ENCODE assay signal across 11 cellular contexts in the genomic region with DNA sequence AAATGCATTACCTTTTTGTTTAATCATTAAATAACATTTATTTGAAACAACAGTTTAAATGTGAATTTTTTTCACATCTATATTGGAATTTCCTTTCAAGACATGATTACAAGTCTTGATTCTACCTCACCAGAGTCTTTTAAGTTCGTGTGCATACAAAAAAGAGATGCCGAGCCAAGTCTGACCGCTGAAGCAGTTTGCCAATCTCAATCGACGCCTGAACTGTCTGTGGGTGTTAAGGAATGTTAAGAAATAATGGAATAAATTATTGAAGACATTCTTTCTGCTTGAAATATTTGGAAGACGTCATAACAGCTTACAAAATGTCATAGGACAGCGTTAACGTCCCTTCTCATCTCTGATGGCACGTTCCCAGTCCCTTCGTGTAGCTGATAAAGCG. TPM values are rescaled to one million over a fixed set of nuclear protein-coding genes. Genes with fewer than 3 reads are reported as not detected.
DNase-seq lines count a peak whose midpoint lies in the region; ATAC-seq and TF ChIP-seq lines count a peak whose summit lies in the region.
"Had no signal": no experiment of that assay in that cellular context is flagged by ENCODE, and none has a peak within 500 bp of the region (broad histone marks: within the 10 kb centered on the region; RNA-seq: fewer than 3 reads in every experiment).

No MANE protein-coding gene starts in this region.

- intact Hi-C loops in left ventricle myocardium inferior (cut with micrococcal nuclease): loop anchor here (5.0 kb wide), 1 partner anchor 60 kb away; no protein-coding TSS in a partner anchor
- intact Hi-C loops in activated T-helper 2 cell treated with anti-CD3 and anti-CD28 coated beads, Interferon-gamma antibody, Interleukin-2, Interleukin-4, amounts not matched to agents 10 μg/mL and 5 μg/mL and 100 μg/mL, durations not matched to agents 14 hours and 24 hours and 36 hours (cut with micrococcal nuclease): loop anchor here (1.0 kb wide), 3 partner anchors 35 to 116 kb away; no protein-coding TSS in a partner anchor

- H3K4me1 Mint-ChIP-seq in activated T-helper 2 cell treated with anti-CD3 and anti-CD28 coated beads, Interferon-gamma antibody, Interleukin-2, Interleukin-4, amounts not matched to agents 10 μg/mL and 5 μg/mL and 100 μg/mL, durations not matched to agents 14 hours and 24 hours and 36 hours (ENCODE audit: low read depth): peaks cover 56% of the 10 kb centered on the region

- peaks cover 4% of the 10 kb centered on the region for H3K4me1 ChIP-seq in left ventricle myocardium inferior
- H3K4me1 ChIP-seq in right atrium auricular region: peaks cover 0 to 5% of the 10 kb centered on the region in 2 donors
- H3K4me1 ChIP-seq in thymus (ENCODE audit: control insufficient read depth, insufficient read depth, low read length): peaks cover 13% of the 10 kb centered on the region
- H3K4me1 ChIP-seq: gastrocnemius medialis had no signal

- H3K27ac Mint-ChIP-seq in activated T-helper 2 cell treated with anti-CD3 and anti-CD28 coated beads, Interferon-gamma antibody, Interleukin-2, Interleukin-4, amounts not matched to agents 10 μg/mL and 5 μg/mL and 100 μg/mL, durations not matched to agents 14 hours and 24 hours and 36 hours: no peak overlapping the region
- H3K27ac Mint-ChIP-seq: memory B cell had no signal

- H3K36me3 ChIP-seq in left ventricle myocardium inferior (no peaks in the 10 kb centered on the region), right atrium auricular region (no peaks in the 10 kb centered on the region), thymus (ENCODE audit: control insufficient read depth, insufficient read depth) (no peaks in the 10 kb centered on the region)
- H3K36me3 ChIP-seq: gastrocnemius medialis had no signal

- H3K9me3 ChIP-seq in left ventricle myocardium inferior (replicated peaks): no peaks in the 10 kb centered on the region
- no peaks in the 10 kb centered on the region for H3K9me3 ChIP-seq in right atrium auricular region
- H3K9me3 ChIP-seq in thymus (ENCODE audit: control insufficient read depth): no peaks in the 10 kb centered on the region
- H3K9me3 ChIP-seq: gastrocnemius medialis had no signal

- ATAC-seq in HG02763 (IDR thresholded peaks at IDR 0.05; ENCODE audit: unreplicated experiment) (no peak), HG03342 (IDR thresholded peaks at IDR 0.05; ENCODE audit: unreplicated experiment) (no peak), HG03159 (IDR thresholded peaks at IDR 0.05; ENCODE audit: unreplicated experiment) (no peak)
- ATAC-seq: gastrocnemius medialis had no signal

- no peaks in the 10 kb centered on the region for H3K36me3 Mint-ChIP-seq in activated T-helper 2 cell treated with anti-CD3 and anti-CD28 coated beads, Interferon-gamma antibody, Interleukin-2, Interleukin-4, amounts not matched to agents 10 μg/mL and 5 μg/mL and 100 μg/mL, durations not matched to agents 14 hours and 24 hours and 36 hours (ENCODE audit: low read depth)
- H3K36me3 Mint-ChIP-seq: memory B cell had no signal

- H3K27me3 ChIP-seq in left ventricle myocardium inferior (ENCODE audit: low read depth) (peaks cover 20% of the 10 kb centered on the region), right atrium auricular region (no peaks in the 10 kb centered on the region), thymus (ENCODE audit: control insufficient read depth, insufficient read depth) (no peaks in the 10 kb centered on the region)
- H3K27me3 ChIP-seq: gastrocnemius medialis had no signal

- peak overlapping the region; percentile 55 for H3K4me3 Mint-ChIP-seq in activated T-helper 2 cell treated with anti-CD3 and anti-CD28 coated beads, Interferon-gamma antibody, Interleukin-2, Interleukin-4, amounts not matched to agents 10 μg/mL and 5 μg/mL and 100 μg/mL, durations not matched to agents 14 hours and 24 hours and 36 hours (ENCODE audit: low read depth)

- no peaks in the 10 kb centered on the region for H3K9me3 Mint-ChIP-seq in activated T-helper 2 cell treated with anti-CD3 and anti-CD28 coated beads, Interferon-gamma antibody, Interleukin-2, Interleukin-4, amounts not matched to agents 10 μg/mL and 5 μg/mL and 100 μg/mL, durations not matched to agents 14 hours and 24 hours and 36 hours
- H3K9me3 Mint-ChIP-seq: memory B cell had no signal

- 82% methylated on average over 11 of the region's 11 CpGs for WGBS in thymus

- H3K27ac ChIP-seq in left ventricle myocardium inferior (replicated peaks) (no peak overlapping the region), right atrium auricular region (no peak overlapping the region), thymus (ENCODE audit: low read depth) (peak overlapping the region; percentile 15)
- H3K27ac ChIP-seq: gastrocnemius medialis had no signal

- DNase-seq in left ventricle myocardium inferior: no peak
- no peak for DNase-seq in right atrium auricular region (ENCODE audit: low spot score)
- DNase-seq in activated T-helper 2 cell treated with anti-CD3 and anti-CD28 coated beads, Interferon-gamma antibody, Interleukin-2, Interleukin-4, amounts not matched to agents 10 μg/mL and 5 μg/mL and 100 μg/mL, durations not matched to agents 14 hours and 24 hours and 36 hours (ENCODE audit: low spot score): no peak
- DNase-seq in fibroblast of pulmonary artery (ENCODE audit: low read depth): peak; percentile 41
- DNase-seq: gastrocnemius medialis had no signal

- peak overlapping the region; percentile 38 for H3K4me3 ChIP-seq in left ventricle myocardium inferior
- peak overlapping the region in 1 of 2 donors; percentile 3 for H3K4me3 ChIP-seq in right atrium auricular region
- peak overlapping the region; percentile 28 for H3K4me3 ChIP-seq in fibroblast of pulmonary artery (replicated peaks; ENCODE audit: low read depth, low read length)
- no peak overlapping the region for H3K4me3 ChIP-seq in thymus (ENCODE audit: low read length)

- H3K27me3 Mint-ChIP-seq in activated T-helper 2 cell treated with anti-CD3 and anti-CD28 coated beads, Interferon-gamma antibody, Interleukin-2, Interleukin-4, amounts not matched to agents 10 μg/mL and 5 μg/mL and 100 μg/mL, durations not matched to agents 14 hours and 24 hours and 36 hours (ENCODE audit: low read depth): no peaks in the 10 kb centered on the region
- H3K27me3 Mint-ChIP-seq: memory B cell had no signal

- TF ChIP-seq CTCF in left ventricle myocardium inferior (IDR thresholded peaks at IDR 0.05; ENCODE audit: borderline replicate concordance) (no peak), right atrium auricular region (IDR thresholded peaks at IDR 0.05) (no peak), fibroblast of pulmonary artery (IDR thresholded peaks at IDR 0.05; ENCODE audit: low read length, missing control alignments) (no peak)

RNA-seq across cellular contexts. Expression of gene TNIP3, which starts 27.9 kb away (rescaled TPM):
- total RNA-seq in left ventricle myocardium inferior (not detected), right atrium auricular region (not detected)
- total RNA-seq in activated T-helper 2 cell treated with anti-CD3 and anti-CD28 coated beads, Interferon-gamma antibody, Interleukin-2, Interleukin-4, amounts not matched to agents 10 μg/mL and 5 μg/mL and 100 μg/mL, durations not matched to agents 14 hours and 24 hours and 36 hours: 9.2 TPM in 2 replicates
- polyA plus RNA-seq in thymus: 2.1 TPM
- total RNA-seq: gastrocnemius medialis, osteocyte had no signal
